18 cellular contexts compared by ENCODE assay signal in genomic region chr2:134396493-134396892, GRCh38.
DNase-seq lines count a peak whose midpoint lies in the region; ATAC-seq and TF ChIP-seq lines count a peak whose summit lies in the region.
"Had no signal": no experiment of that assay in that cellular context is flagged by ENCODE, and none has a peak within 500 bp of the region (broad histone marks: within the 10 kb centered on the region; RNA-seq: fewer than 3 reads in every experiment).

No MANE protein-coding gene starts in this region.

- H3K9me3 ChIP-seq in mesenchymal stem cell (ENCODE audit: control insufficient read depth, low read length) (no peaks in the 10 kb centered on the region), stomach (no peaks in the 10 kb centered on the region), adrenal gland (replicated peaks in 1 of 3) (no peaks in the 10 kb centered on the region)
- H3K9me3 ChIP-seq: BE2C, uterus had no signal

- no peak overlapping the region for H3K4me3 Mint-ChIP-seq in activated naive CD8-positive, alpha-beta T cell treated with anti-CD3 and anti-CD28 coated beads, Interleukin-2, amount 10 ng/mL, durations not matched to agents 7 days and 5 days
- no peak overlapping the region for H3K4me3 Mint-ChIP-seq in activated naive CD8-positive, alpha-beta T cell treated with anti-CD3 and anti-CD28 coated beads for 36 hours
- no peak overlapping the region for H3K4me3 Mint-ChIP-seq in effector memory CD8-positive, alpha-beta T cell

- no peak overlapping the region for H2AK5ac ChIP-seq in mesenchymal stem cell (ENCODE audit: low read length, severe bottlenecking)

- peak overlapping the region; percentile 49 to 50 for H3K18ac ChIP-seq in mesenchymal stem cell (ENCODE audit: low read depth in 1 of 2, low read length in 2 of 2)

- WGBS in mesenchymal stem cell, result 80% methylated on average over 6 of the region's 6 CpGs
- WGBS in stomach, 5 donors, result 35 to 70% (median 40%) methylated on average over 6 of the region's 6 CpGs
- 79 to 98% (median 93%) methylated on average over 6 of the region's 6 CpGs for WGBS in adrenal gland, 4 donors

- H3K79me1 ChIP-seq in mesenchymal stem cell (replicated peaks; ENCODE audit: low read length, poor library complexity, severe bottlenecking), result peaks cover 4% of the 10 kb centered on the region

- no peak for TF ChIP-seq CTCF in stomach (IDR thresholded peaks at IDR 0.05)
- no peak for TF ChIP-seq CTCF in brain microvascular endothelial cell (IDR thresholded peaks at IDR 0.05; ENCODE audit: low read depth, low read length, missing control alignments)
- TF ChIP-seq CTCF in adrenal gland (IDR thresholded peaks at IDR 0.05), result no peak

- H4K91ac ChIP-seq in mesenchymal stem cell (ENCODE audit: low read length), result peak overlapping the region; percentile 78

- H3K9me3 Mint-ChIP-seq in activated naive CD8-positive, alpha-beta T cell treated with anti-CD3 and anti-CD28 coated beads, Interleukin-2, amount 10 ng/mL, durations not matched to agents 7 days and 5 days, result no peaks in the 10 kb centered on the region
- no peaks in the 10 kb centered on the region for H3K9me3 Mint-ChIP-seq in activated naive CD8-positive, alpha-beta T cell treated with anti-CD3 and anti-CD28 coated beads for 36 hours
- H3K9me3 Mint-ChIP-seq in effector memory CD8-positive, alpha-beta T cell, result no peaks in the 10 kb centered on the region

- H3K4me2 ChIP-seq in mesenchymal stem cell (ENCODE audit: low read length, poor library complexity, severe bottlenecking), result no peak overlapping the region

- no peak for ATAC-seq in activated naive CD8-positive, alpha-beta T cell treated with anti-CD3 and anti-CD28 coated beads, Interleukin-2, amount 10 ng/mL, durations not matched to agents 7 days and 5 days (ENCODE audit: low read depth)
- no peak for ATAC-seq in effector memory CD8-positive, alpha-beta T cell (replicated peaks)
- ATAC-seq in HG03460 (IDR thresholded peaks at IDR 0.05; ENCODE audit: unreplicated experiment), result no peak

- H2AFZ ChIP-seq in mesenchymal stem cell (ENCODE audit: low read depth, low read length), result no peak overlapping the region

- H3K27ac Mint-ChIP-seq in activated naive CD8-positive, alpha-beta T cell treated with anti-CD3 and anti-CD28 coated beads, Interleukin-2, amount 10 ng/mL, durations not matched to agents 7 days and 5 days, result peak overlapping the region; percentile 15
- no peak overlapping the region for H3K27ac Mint-ChIP-seq in activated naive CD8-positive, alpha-beta T cell treated with anti-CD3 and anti-CD28 coated beads for 36 hours
- H3K27ac Mint-ChIP-seq in effector memory CD8-positive, alpha-beta T cell, result peak overlapping the region; percentile 3 to 61

- H4K8ac ChIP-seq in mesenchymal stem cell (ENCODE audit: low read length), result no peak overlapping the region

- H3K4me3 ChIP-seq in mesenchymal stem cell (ENCODE audit: insufficient read depth in 1 of 2, low read depth in 1 of 2, low read length in 2 of 2) (no peak overlapping the region), stomach (no peak overlapping the region), brain microvascular endothelial cell (ENCODE audit: low read depth, low read length) (no peak overlapping the region), adrenal gland (no peak overlapping the region)
- H3K4me3 ChIP-seq: uterus had no signal

- H3K27ac ChIP-seq in mesenchymal stem cell (ENCODE audit: low read length, poor library complexity, severe bottlenecking) (no peak overlapping the region), stomach (peak overlapping the region in 2 of 5 donors; percentile 35 to 50), brain microvascular endothelial cell (no peak overlapping the region), adrenal gland (no peak overlapping the region)
- H3K27ac ChIP-seq: uterus had no signal

- POLR2A ChIA-PET in activated naive CD8-positive, alpha-beta T cell treated with anti-CD3 and anti-CD28 coated beads, Interleukin-2, amount 10 ng/mL, durations not matched to agents 7 days and 5 days (lab: Charles Lee), result no interaction called here

- intact Hi-C loops in stomach (cut with DNase I; ENCODE audit: low total_unique reads), result no loop called here
- intact Hi-C loops in adrenal gland (cut with DNase I), result no loop called here

- peak overlapping the region in 1 of 2 experiments; percentile 27 for H3K14ac ChIP-seq in mesenchymal stem cell (ENCODE audit: low read length in 2 of 2)

- H3K23ac ChIP-seq in mesenchymal stem cell (ENCODE audit: low read length in 2 of 2), result peak overlapping the region in 1 of 2 experiments; percentile 48

- peaks cover 3% of the 10 kb centered on the region for H3K36me3 Mint-ChIP-seq in activated naive CD8-positive, alpha-beta T cell treated with anti-CD3 and anti-CD28 coated beads, Interleukin-2, amount 10 ng/mL, durations not matched to agents 7 days and 5 days
- H3K36me3 Mint-ChIP-seq in activated naive CD8-positive, alpha-beta T cell treated with anti-CD3 and anti-CD28 coated beads for 36 hours, result peaks cover 6% of the 10 kb centered on the region
- H3K36me3 Mint-ChIP-seq in effector memory CD8-positive, alpha-beta T cell (ENCODE audit: insufficient read depth), result peaks cover 14% of the 10 kb centered on the region

- peak overlapping the region in 1 of 2 experiments; percentile 84 for H3K4ac ChIP-seq in mesenchymal stem cell (ENCODE audit: low read depth in 1 of 2, low read length in 2 of 2)

- peaks cover 0 to 2% of the 10 kb centered on the region in 2 experiments for H3K36me3 ChIP-seq in mesenchymal stem cell (ENCODE audit: control insufficient read depth in 1 of 2, insufficient read depth in 2 of 2, low read depth in 1 of 2, low read length in 2 of 2)
- peaks cover 0 to 21% (median 0%) of the 10 kb centered on the region in 4 donors for H3K36me3 ChIP-seq in stomach
- no peaks in the 10 kb centered on the region for H3K36me3 ChIP-seq in brain microvascular endothelial cell (replicated peaks)
- no peaks in the 10 kb centered on the region for H3K36me3 ChIP-seq in adrenal gland (replicated peaks in 1 of 2)
- H3K36me3 ChIP-seq: BE2C, uterus had no signal

- TF ChIP-seq POLR2A in stomach (IDR thresholded peaks at IDR 0.05), result no peak
- TF ChIP-seq POLR2A in adrenal gland (IDR thresholded peaks at IDR 0.05), result no peak

- H2BK12ac ChIP-seq in mesenchymal stem cell (ENCODE audit: low read length in 2 of 2), result peak overlapping the region in 1 of 2 experiments; percentile 95

- no peak overlapping the region for H2BK120ac ChIP-seq in mesenchymal stem cell (ENCODE audit: low read depth, low read length)

- in situ Hi-C loops in brain microvascular endothelial cell (cut with HindIII; ENCODE audit: low pct_ligation_motif_present, low sequenced_read_pairs), result no loop called here

- TF ChIP-seq EP300 in stomach (IDR thresholded peaks at IDR 0.05), result no peak

- H2BK15ac ChIP-seq in mesenchymal stem cell (ENCODE audit: low read depth, poor library complexity, severe bottlenecking), result no peak overlapping the region

- no peak overlapping the region for H2BK5ac ChIP-seq in mesenchymal stem cell (ENCODE audit: low read depth, low read length, poor library complexity, severe bottlenecking)

- H3K27me3 Mint-ChIP-seq in activated naive CD8-positive, alpha-beta T cell treated with anti-CD3 and anti-CD28 coated beads, Interleukin-2, amount 10 ng/mL, durations not matched to agents 7 days and 5 days, result no peaks in the 10 kb centered on the region
- no peaks in the 10 kb centered on the region for H3K27me3 Mint-ChIP-seq in activated naive CD8-positive, alpha-beta T cell treated with anti-CD3 and anti-CD28 coated beads for 36 hours
- no peaks in the 10 kb centered on the region for H3K27me3 Mint-ChIP-seq in effector memory CD8-positive, alpha-beta T cell

- no peak overlapping the region for H3K9ac ChIP-seq in mesenchymal stem cell (ENCODE audit: low read length)

- H3K4me1 Mint-ChIP-seq in activated naive CD8-positive, alpha-beta T cell treated with anti-CD3 and anti-CD28 coated beads, Interleukin-2, amount 10 ng/mL, durations not matched to agents 7 days and 5 days, result peaks cover 9% of the 10 kb centered on the region
- peaks cover 9% of the 10 kb centered on the region for H3K4me1 Mint-ChIP-seq in activated naive CD8-positive, alpha-beta T cell treated with anti-CD3 and anti-CD28 coated beads for 36 hours
- H3K4me1 Mint-ChIP-seq in effector memory CD8-positive, alpha-beta T cell (ENCODE audit: low read depth in 2 of 2), result peaks cover 7 to 11% of the 10 kb centered on the region in 2 donors

- DNase-seq in activated naive CD8-positive, alpha-beta T cell treated with anti-CD3 and anti-CD28 coated beads, Interleukin-2, amount 10 ng/mL, durations not matched to agents 7 days and 5 days, result no peak
- no peak for DNase-seq in activated naive CD8-positive, alpha-beta T cell treated with anti-CD3 and anti-CD28 coated beads for 36 hours
- DNase-seq in effector memory CD8-positive, alpha-beta T cell, result no peak
- DNase-seq in mesenchymal stem cell (no peak), stomach (peak; percentile 66), brain microvascular endothelial cell (no peak), adrenal gland (no peak)
- DNase-seq: 8988T; activated CD8-positive, alpha-beta memory T cell treated with anti-CD3 and anti-CD28 coated beads, Interleukin-2, amount 50 U/mL, for 48 hours; BE2C; Karpas-422; kidney; NCI-H1105; NCI-H2107; NCI-H526; SHP77 treated with DMSO at 0.1 percent for 48 hours; uterus had no signal

- peaks cover 5% of the 10 kb centered on the region for H3K4me1 ChIP-seq in mesenchymal stem cell (ENCODE audit: control insufficient read depth, insufficient read depth, low read depth, low read length)
- peaks cover 0 to 15% (median 10%) of the 10 kb centered on the region in 4 donors for H3K4me1 ChIP-seq in stomach
- no peaks in the 10 kb centered on the region for H3K4me1 ChIP-seq in adrenal gland (replicated peaks in 1 of 2)

- H3K27me3 ChIP-seq in mesenchymal stem cell (ENCODE audit: control insufficient read depth in 1 of 2, insufficient read depth in 1 of 2, low read length in 2 of 2) (no peaks in the 10 kb centered on the region), stomach (no peaks in the 10 kb centered on the region), brain microvascular endothelial cell (replicated peaks) (no peaks in the 10 kb centered on the region), adrenal gland (no peaks in the 10 kb centered on the region)
- H3K27me3 ChIP-seq: BE2C, uterus had no signal
